In the genomic region with DNA sequence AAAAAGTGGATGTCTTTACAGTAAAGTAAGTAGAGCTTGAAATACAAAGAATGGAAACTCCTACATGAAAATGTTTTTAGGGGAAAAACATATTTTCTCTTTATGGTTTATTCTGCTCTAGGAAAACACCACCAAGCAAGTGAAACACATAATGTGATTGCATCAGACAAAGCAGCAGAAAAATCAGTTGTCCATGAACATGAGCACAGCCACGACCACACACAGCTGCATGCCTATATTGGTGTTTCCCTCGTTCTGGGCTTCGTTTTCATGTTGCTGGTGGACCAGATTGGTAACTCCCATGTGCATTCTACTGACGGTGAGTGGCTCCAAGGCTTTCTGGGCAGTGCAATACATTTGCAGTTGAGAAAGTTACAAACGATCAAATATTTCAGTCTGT, we compare ENCODE assay signal across 10 cellular contexts. TPM values are rescaled to one million over a fixed set of nuclear protein-coding genes. Genes with fewer than 3 reads are reported as not detected.
A peak's percentile ranks its signal among the peaks of the same experiment; 100 is the strongest.
DNase-seq lines count a peak whose midpoint lies in the region; ATAC-seq, FAIRE-seq and TF ChIP-seq lines count a peak whose summit lies in the region.
"Had no signal": no experiment of that assay in that cellular context is flagged by ENCODE, and none has a peak within 500 bp of the region (broad histone marks: within the 10 kb centered on the region; RNA-seq: fewer than 3 reads in every experiment).

No MANE protein-coding gene starts in this region.

- in situ Hi-C loops in K562 (cut with MboI): no loop called here

- FAIRE-seq in K562 (lab: Jason Lieb, UNC): no peak

- TF ChIP-seq EP300 in K562 (IDR thresholded peaks at IDR 0.05; ENCODE audit: low read length): no peak

- H3K9me1 ChIP-seq in K562 (ENCODE audit: control insufficient read depth, insufficient read depth, low read length): no peaks in the 10 kb centered on the region

- WGBS in K562 (ENCODE audit: insufficient coverage, low coverage, missing lambda C conversion rate): 60% methylated on average over 5 of the region's 5 CpGs

- H3K4me3 ChIP-seq in GM12864 (ENCODE audit: low read depth, low read length): peak overlapping the region; percentile 10; the same call in 1 of the 2 replicates
- no peak overlapping the region for H3K4me3 ChIP-seq in K562
- H3K4me3 ChIP-seq: skin epidermis had no signal

- H3K9me3 ChIP-seq in K562 (replicated peaks; ENCODE audit: control insufficient read depth, insufficient read depth, low read depth, low read length): no peaks in the 10 kb centered on the region

- BruUV-seq in K562 (replicated peaks; lab: Mats Ljungman, UMichigan): no TSS peak

- H3K27me3 Mint-ChIP-seq in activated T-helper 17 cell treated with anti-CD3 and anti-CD28 coated beads, Interleukin-2, amount 50 U/mL, for 72 hours: no peaks in the 10 kb centered on the region

- H3K36me3 Mint-ChIP-seq in activated T-helper 17 cell treated with anti-CD3 and anti-CD28 coated beads, Interleukin-2, amount 50 U/mL, for 72 hours (ENCODE audit: low read depth): peaks cover 63% of the 10 kb centered on the region

- POLR2A ChIA-PET in K562 (lab: Yijun Ruan, JAX): interaction anchor here (0.6 kb wide), 1 partner anchor 216 kb away, joined by 3 read pairs; no protein-coding TSS in a partner anchor

- no peak for TF ChIP-seq POLR2A in K562 (conservative IDR thresholded peaks at IDR 0.05)

- CTCF ChIA-PET in K562 (lab: Yijun Ruan, JAX; ENCODE audit: low intra/inter-chr PET ratio): no interaction called here

- intact Hi-C loops in K562 (cut with micrococcal nuclease): no loop called here

- TF ChIP-seq CTCF in GM12864 (IDR thresholded peaks at IDR 0.05; ENCODE audit: low read depth, low read length, missing control alignments) (no peak), K562 (IDR thresholded peaks at IDR 0.05 in 2 of 3, conservative IDR thresholded peaks at IDR 0.05 in 1 of 3; ENCODE audit: insufficient read depth in 2 of 3, low read depth in 1 of 3, low read length in 3 of 3) (no peak)

- peaks cover 23% of the 10 kb centered on the region; the same call in 1 of the 3 replicates for H3K36me3 ChIP-seq in K562 (ENCODE audit: control insufficient read depth, insufficient read depth, low read length)

- no peaks in the 10 kb centered on the region for H3K4me1 ChIP-seq in K562 (replicated peaks in 1 of 2; ENCODE audit: control insufficient read depth in 2 of 2, insufficient read depth in 2 of 2, low read length in 2 of 2)

- peaks cover 4% of the 10 kb centered on the region; the same call in 2 of the 3 replicates for H3K79me2 ChIP-seq in K562 (ENCODE audit: control insufficient read depth, insufficient read depth, low read length)

- ATAC-seq in GM19397 (IDR thresholded peaks at IDR 0.05; ENCODE audit: unreplicated experiment) (peak; percentile 91), HG03196 (IDR thresholded peaks at IDR 0.05; ENCODE audit: unreplicated experiment) (peak; percentile 66), K562 (no peak), GM21526 (IDR thresholded peaks at IDR 0.05; ENCODE audit: low FRiP score, unreplicated experiment) (no peak)
- no peak for ATAC-seq in activated T-helper 17 cell treated with anti-CD3 and anti-CD28 coated beads, Interleukin-2, amount 50 U/mL, for 72 hours (replicated peaks)
- ATAC-seq: stimulated activated effector memory CD8-positive, alpha-beta T cell treated with anti-CD3 and anti-CD28 coated beads, Interleukin-12 subunit alpha, Interleukin-12 subunit beta, amount 100 ng/mL, for 72 hours had no signal

- H3K9me3 Mint-ChIP-seq in activated T-helper 17 cell treated with anti-CD3 and anti-CD28 coated beads, Interleukin-2, amount 50 U/mL, for 72 hours: no peaks in the 10 kb centered on the region
- H3K9me3 Mint-ChIP-seq: stimulated activated effector memory CD8-positive, alpha-beta T cell treated with anti-CD3 and anti-CD28 coated beads, Interleukin-12 subunit alpha, Interleukin-12 subunit beta, amount 100 ng/mL, for 72 hours had no signal

- peaks cover 4% of the 10 kb centered on the region for H3K4me1 Mint-ChIP-seq in activated T-helper 17 cell treated with anti-CD3 and anti-CD28 coated beads, Interleukin-2, amount 50 U/mL, for 72 hours

- peak; percentile 62 for DNase-seq in GM12864 (ENCODE audit: low read depth)
- DNase-seq in K562 (ENCODE audit: extremely low read depth in 1 of 4, low spot score in 3 of 4): no peak
- no peak for DNase-seq in AG08395 (ENCODE audit: low spot score)
- DNase-seq in NCI-H510A (lab: John Stamatoyannopoulos, UW): no peak

- H3K4me2 ChIP-seq in K562 (ENCODE audit: insufficient read depth, low read length): no peak overlapping the region

- H3K9ac ChIP-seq in K562 (ENCODE audit: insufficient read depth in 1 of 2, low read depth in 2 of 2, low read length in 2 of 2): no peak overlapping the region

- no peak overlapping the region for H3K27ac ChIP-seq in K562 (ENCODE audit: extremely low read depth, low read depth, low read length)
- H3K27ac ChIP-seq: skin epidermis had no signal

- H4K20me1 ChIP-seq in K562 (replicated peaks; ENCODE audit: control insufficient read depth, insufficient read depth, low read length): no peaks in the 10 kb centered on the region

- H3K4me3 Mint-ChIP-seq in activated T-helper 17 cell treated with anti-CD3 and anti-CD28 coated beads, Interleukin-2, amount 50 U/mL, for 72 hours: no peak overlapping the region
- H3K4me3 Mint-ChIP-seq: stimulated activated effector memory CD8-positive, alpha-beta T cell treated with anti-CD3 and anti-CD28 coated beads, Interleukin-12 subunit alpha, Interleukin-12 subunit beta, amount 100 ng/mL, for 72 hours had no signal

- no peak overlapping the region for H2AFZ ChIP-seq in K562 (ENCODE audit: low read depth, low read length)

- H3K27me3 ChIP-seq in K562 (ENCODE audit: control insufficient read depth in 2 of 2, insufficient read depth in 2 of 2, low read length in 2 of 2): no peaks in the 10 kb centered on the region

- H3K27ac Mint-ChIP-seq in activated T-helper 17 cell treated with anti-CD3 and anti-CD28 coated beads, Interleukin-2, amount 50 U/mL, for 72 hours: no peak overlapping the region
- H3K27ac Mint-ChIP-seq: stimulated activated effector memory CD8-positive, alpha-beta T cell treated with anti-CD3 and anti-CD28 coated beads, Interleukin-12 subunit alpha, Interleukin-12 subunit beta, amount 100 ng/mL, for 72 hours had no signal

- no peak for TF ChIP-seq RAD21 in K562 (CRISPR knock-in tag; conservative IDR thresholded peaks at IDR 0.05 in 1 of 2, IDR thresholded peaks at IDR 0.05 in 1 of 2)

RNA-seq across cellular contexts. Expression of a gene that starts 42.6 kb away (rescaled TPM):
- total RNA-seq in K562 (2011; cell fraction: chromatin; rRNA removed; ENCODE audit: low replicate concordance): 0.07 TPM in 1 of 2 replicates, not detected in the other
- not detected in 2 replicates for total RNA-seq in K562 (2011; cell fraction: nucleolus; rRNA removed)
- 0.07 TPM in 1 of 2 replicates, not detected in the other for total RNA-seq in K562 (2011; cell fraction: nucleoplasm; rRNA removed)
- not detected in 2 replicates for total RNA-seq in K562 (2014; rRNA removed)
- total RNA-seq in K562 (2014; rRNA removed; fragmentation: Illumina TruSeq; extraction: Trizol): not detected in 2 replicates
- total RNA-seq in K562 (2015; rRNA removed; fragmentation: Illumina TruSeq; extraction: Trizol): not detected in 2 replicates
- total RNA-seq in K562 (2021): not detected in 2 replicates
- polyA plus RNA-seq in K562 (2011; rRNA removed): not detected in 2 replicates
- 0.01 TPM in 1 of 2 replicates, not detected in the other for polyA plus RNA-seq in K562 (2011; cell fraction: cytosol; rRNA removed)
- 0.03 and 0.04 TPM in 2 replicates for polyA plus RNA-seq in K562 (2011; cell fraction: nucleus; rRNA removed)
- 0.01 TPM in 1 of 2 replicates, not detected in the other for polyA plus RNA-seq in K562 (2012)
- not detected in 2 replicates for polyA plus RNA-seq in K562 (2014; fragmentation: Illumina TruSeq; extraction: Trizol)
- polyA plus RNA-seq in K562 (2014; fragmentation: Nextera tagmentation; extraction: Ambion mirVana): not detected
- polyA plus RNA-seq in K562 (2014; rRNA removed): not detected in 2 replicates
- not detected in 2 replicates for polyA minus RNA-seq in K562 (2011; rRNA and poly(A)+ RNA removed)
- not detected in 2 replicates for polyA minus RNA-seq in K562 (2011; cell fraction: cytosol; rRNA and poly(A)+ RNA removed)
- not detected in 2 replicates for polyA minus RNA-seq in K562 (2011; cell fraction: nucleus; rRNA and poly(A)+ RNA removed)
- total RNA-seq in activated T-helper 17 cell treated with anti-CD3 and anti-CD28 coated beads, Interleukin-2, amount 50 U/mL, for 72 hours: under 1 TPM; 0.11 to 0.19 TPM

RNA-seq across cellular contexts. Expression of a gene that starts 43.5 kb away (rescaled TPM):
- total RNA-seq in K562 (2011; cell fraction: chromatin; rRNA removed; ENCODE audit: low replicate concordance): 63.1 and 71.1 TPM in 2 replicates
- total RNA-seq in K562 (2011; cell fraction: nucleolus; rRNA removed): 82.7 and 94.5 TPM in 2 replicates
- total RNA-seq in K562 (2011; cell fraction: nucleoplasm; rRNA removed): 103 and 120 TPM in 2 replicates
- 26.7 and 31.1 TPM in 2 replicates for total RNA-seq in K562 (2014; rRNA removed)
- 46.4 and 52.8 TPM in 2 replicates for total RNA-seq in K562 (2014; rRNA removed; fragmentation: Illumina TruSeq; extraction: Trizol)
- 44.6 and 47.1 TPM in 2 replicates for total RNA-seq in K562 (2015; rRNA removed; fragmentation: Illumina TruSeq; extraction: Trizol)
- 40.2 and 41.4 TPM in 2 replicates for total RNA-seq in K562 (2021)
- polyA plus RNA-seq in K562 (2011; rRNA removed): 66.0 and 66.9 TPM in 2 replicates
- 38.3 and 52.0 TPM in 2 replicates for polyA plus RNA-seq in K562 (2011; cell fraction: cytosol; rRNA removed)
- 24.9 and 38.9 TPM in 2 replicates for polyA plus RNA-seq in K562 (2011; cell fraction: nucleus; rRNA removed)
- polyA plus RNA-seq in K562 (2012): 17.4 and 20.9 TPM in 2 replicates
- polyA plus RNA-seq in K562 (2014; fragmentation: Illumina TruSeq; extraction: Trizol): 28.3 and 32.5 TPM in 2 replicates
- polyA plus RNA-seq in K562 (2014; fragmentation: Nextera tagmentation; extraction: Ambion mirVana): 10 to 100 TPM; 18.4 to 24.0 TPM
- 23.0 and 23.7 TPM in 2 replicates for polyA plus RNA-seq in K562 (2014; rRNA removed)
- polyA minus RNA-seq in K562 (2011; rRNA and poly(A)+ RNA removed): 134 and 169 TPM in 2 replicates
- polyA minus RNA-seq in K562 (2011; cell fraction: cytosol; rRNA and poly(A)+ RNA removed): 55.0 and 60.7 TPM in 2 replicates
- 16.2 and 28.7 TPM in 2 replicates for polyA minus RNA-seq in K562 (2011; cell fraction: nucleus; rRNA and poly(A)+ RNA removed)
- total RNA-seq in activated T-helper 17 cell treated with anti-CD3 and anti-CD28 coated beads, Interleukin-2, amount 50 U/mL, for 72 hours: 10 to 100 TPM; 43.9 to 61.1 TPM

RNA-seq across cellular contexts. Expression of a gene that starts 43.8 kb away (rescaled TPM):
- 26.1 and 39.0 TPM in 2 replicates for total RNA-seq in K562 (2011; cell fraction: chromatin; rRNA removed; ENCODE audit: low replicate concordance)
- 26.8 and 29.5 TPM in 2 replicates for total RNA-seq in K562 (2011; cell fraction: nucleolus; rRNA removed)
- 45.2 and 60.2 TPM in 2 replicates for total RNA-seq in K562 (2011; cell fraction: nucleoplasm; rRNA removed)
- 78.2 and 162 TPM in 2 replicates for total RNA-seq in K562 (2014; rRNA removed)
- total RNA-seq in K562 (2014; rRNA removed; fragmentation: Illumina TruSeq; extraction: Trizol): 245 and 297 TPM in 2 replicates
- 236 and 260 TPM in 2 replicates for total RNA-seq in K562 (2015; rRNA removed; fragmentation: Illumina TruSeq; extraction: Trizol)
- 247 and 250 TPM in 2 replicates for total RNA-seq in K562 (2021)
- polyA plus RNA-seq in K562 (2011; rRNA removed): 213 and 281 TPM in 2 replicates
- polyA plus RNA-seq in K562 (2011; cell fraction: cytosol; rRNA removed): 116 and 153 TPM in 2 replicates
- polyA plus RNA-seq in K562 (2011; cell fraction: nucleus; rRNA removed): 37.2 and 52.9 TPM in 2 replicates
- 163 and 363 TPM in 2 replicates for polyA plus RNA-seq in K562 (2012)
- 228 and 255 TPM in 2 replicates for polyA plus RNA-seq in K562 (2014; fragmentation: Illumina TruSeq; extraction: Trizol)
- polyA plus RNA-seq in K562 (2014; fragmentation: Nextera tagmentation; extraction: Ambion mirVana): 100 to 1,000 TPM; 292 to 474 TPM
- 207 and 239 TPM in 2 replicates for polyA plus RNA-seq in K562 (2014; rRNA removed)
- 104 and 137 TPM in 2 replicates for polyA minus RNA-seq in K562 (2011; rRNA and poly(A)+ RNA removed)
- 88.4 and 123 TPM in 2 replicates for polyA minus RNA-seq in K562 (2011; cell fraction: cytosol; rRNA and poly(A)+ RNA removed)
- polyA minus RNA-seq in K562 (2011; cell fraction: nucleus; rRNA and poly(A)+ RNA removed): 30.4 and 61.5 TPM in 2 replicates
- total RNA-seq in activated T-helper 17 cell treated with anti-CD3 and anti-CD28 coated beads, Interleukin-2, amount 50 U/mL, for 72 hours: 100 to 1,000 TPM; 198 to 374 TPM

Comparison
In these comparisons a context has a peak if more than half of its experiments do, and no peak if none do; other contexts are left out.
1. ATAC-seq: peak in GM19397 (single experiment) and HG03196 (single experiment); none in K562 (single experiment), GM21526 (single experiment) and activated T-helper 17 cell treated with anti-CD3 and anti-CD28 coated beads, Interleukin-2, amount 50 U/mL, for 72 hours (single experiment).